ENCODE assay signal across 25 cellular contexts in the genomic region with DNA sequence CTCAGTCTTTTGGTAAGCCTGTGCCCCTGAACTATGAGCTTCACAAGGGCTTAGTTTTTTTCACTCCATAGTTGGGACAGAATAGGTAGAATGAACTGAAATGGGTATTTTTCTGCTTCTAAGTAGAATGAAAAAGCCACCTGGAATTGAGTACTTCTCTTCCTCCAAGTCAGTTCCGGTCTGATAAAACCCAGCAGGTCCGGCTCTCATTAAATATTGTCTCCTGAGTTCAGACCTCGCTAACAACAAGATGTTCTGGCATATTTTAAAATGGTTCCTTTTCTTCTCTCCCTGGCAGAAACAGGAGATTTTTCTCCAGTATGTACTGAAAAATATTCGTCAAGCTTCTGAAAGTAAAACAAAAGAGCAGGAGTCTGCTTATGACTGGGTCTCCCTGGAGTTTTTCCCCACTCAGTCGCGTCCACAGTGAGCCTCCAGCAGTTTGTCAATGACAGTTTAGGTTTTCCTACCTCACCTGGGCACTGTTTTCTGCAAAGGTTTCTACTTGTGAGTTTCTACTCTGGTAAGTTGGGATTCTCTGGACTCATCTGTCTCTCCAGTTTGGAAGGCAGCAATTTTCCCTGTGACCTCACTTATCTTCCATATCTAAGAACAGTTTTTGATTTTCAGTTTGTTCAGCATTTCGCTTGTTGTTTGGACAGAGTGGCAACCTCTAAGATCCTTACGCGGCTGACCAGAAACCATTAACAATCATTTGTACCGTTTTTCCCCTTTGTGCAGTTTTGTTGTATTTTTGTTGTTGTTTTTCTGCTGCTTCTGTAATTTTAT.
DNase-seq lines count a peak whose midpoint lies in the region; ATAC-seq, FAIRE-seq and TF ChIP-seq lines count a peak whose summit lies in the region.
"Had no signal": no experiment of that assay in that cellular context is flagged by ENCODE, and none has a peak within 500 bp of the region (broad histone marks: within the 10 kb centered on the region; RNA-seq: fewer than 3 reads in every experiment).

No MANE protein-coding gene starts in this region.

- no peak for TF ChIP-seq RAD21 in SK-N-SH (IDR thresholded peaks at IDR 0.05; ENCODE audit: low read length)

- H3K4me3 ChIP-seq in SK-N-SH (ENCODE audit: low read depth in 2 of 2, low read length in 1 of 2) = 0 out of 4 replicates have a peak overlapping the region, but pooled peaks of 1 of the 2 experiments have one; percentile 13
- H3K4me3 ChIP-seq in hepatocyte = no peak overlapping the region
- no peak overlapping the region for H3K4me3 ChIP-seq in thyroid gland (replicated peaks in 1 of 3)

- no peak for FAIRE-seq in GM12892 (lab: Jason Lieb, UNC)
- FAIRE-seq: GM12891, GM18507 had no signal

- H3K4me1 ChIP-seq in SK-N-SH (ENCODE audit: control insufficient read depth in 1 of 2, insufficient read depth in 2 of 2, low read depth in 1 of 2, low read length in 1 of 2) = peaks cover 0 to 14% of the 10 kb centered on the region in 2 experiments; a peak in 1 of 4 replicates
- H3K4me1 ChIP-seq in hepatocyte (ENCODE audit: insufficient read depth) = peaks cover 5% of the 10 kb centered on the region
- peaks cover 4 to 10% of the 10 kb centered on the region in 2 donors for H3K4me1 ChIP-seq in thyroid gland

- H2AFZ ChIP-seq in SK-N-SH (ENCODE audit: low read depth) = peak overlapping the region; percentile 52
- peak overlapping the region; percentile 59 for H2AFZ ChIP-seq in hepatocyte

- TF ChIP-seq EP300 in SK-N-SH (IDR thresholded peaks at IDR 0.05; ENCODE audit: borderline replicate concordance in 1 of 2, low read depth in 1 of 2, low read length in 1 of 2) = no peak

- intact Hi-C loops in thyroid gland (cut with DNase I) = no loop called here

- no peaks in the 10 kb centered on the region for H3F3A ChIP-seq in SK-N-SH (replicated peaks; ENCODE audit: insufficient read depth)

- H3K9me2 ChIP-seq in SK-N-SH (no peaks in the 10 kb centered on the region), hepatocyte (replicated peaks; ENCODE audit: insufficient read depth) (no peaks in the 10 kb centered on the region)

- no peak overlapping the region for H3K27ac ChIP-seq in SK-N-SH (ENCODE audit: low read depth in 2 of 2, low read length in 1 of 2)
- H3K27ac ChIP-seq in hepatocyte = peak overlapping the region; percentile 77
- peak overlapping the region; percentile 61 to 75 (median 69) for H3K27ac ChIP-seq in thyroid gland

- H3K27me3 ChIP-seq in SK-N-SH (ENCODE audit: insufficient read depth) (no peaks in the 10 kb centered on the region), hepatocyte (no peaks in the 10 kb centered on the region), thyroid gland (no peaks in the 10 kb centered on the region)

- H4K20me1 ChIP-seq in SK-N-SH (ENCODE audit: insufficient read depth) (no peaks in the 10 kb centered on the region), hepatocyte (ENCODE audit: insufficient read depth, poor library complexity, severe bottlenecking) (no peaks in the 10 kb centered on the region)

- no peak for TF ChIP-seq POLR2A in thyroid gland (IDR thresholded peaks at IDR 0.05)
- TF ChIP-seq POLR2A in GM12892 (IDR thresholded peaks at IDR 0.05; ENCODE audit: low read depth, low read length) = no peak

- 72% methylated on average over 10 of the region's 10 CpGs for WGBS in SK-N-SH (ENCODE audit: low lambda C conversion rate)
- WGBS in hepatocyte (ENCODE audit: low lambda C conversion rate, missing lambda C conversion rate) = 77% methylated on average over 10 of the region's 10 CpGs
- WGBS in thyroid gland, 2 donors = 28 to 37% methylated on average over 10 of the region's 10 CpGs

- CTCF ChIA-PET in SK-N-SH (lab: Yijun Ruan, JAX) = interaction anchor here (0.7 kb wide), 1 partner anchor 186 kb away, joined by 3 read pairs; no protein-coding TSS in a partner anchor

- H3K9ac ChIP-seq in SK-N-SH = peak overlapping the region; percentile 23; the same call in 1 of the 2 replicates

- TF ChIP-seq CTCF in SK-N-SH (IDR thresholded peaks at IDR 0.05) (no peak), hepatocyte (IDR thresholded peaks at IDR 0.05; ENCODE audit: poor library complexity) (no peak), thyroid gland (IDR thresholded peaks at IDR 0.05) (no peak), GM20000 (IDR thresholded peaks at IDR 0.05; ENCODE audit: extremely low read depth, missing control alignments) (no peak)

- ATAC-seq in SK-N-SH treated with all-trans-retinoic acid at 6 μM for 48 hours = no peak
- ATAC-seq: Panc1 had no signal

- H3K4me2 ChIP-seq in SK-N-SH = peak overlapping the region; percentile 47; the same call in 1 of the 2 replicates
- H3K4me2 ChIP-seq in hepatocyte = peak overlapping the region; percentile 57

- POLR2A ChIA-PET in SK-N-SH (lab: Yijun Ruan, JAX) = no interaction called here

- peaks cover 0 to 4% of the 10 kb centered on the region in 2 experiments for H3K36me3 ChIP-seq in SK-N-SH (replicated peaks in 1 of 2; ENCODE audit: control insufficient read depth in 1 of 2, insufficient read depth in 2 of 2, low read length in 1 of 2)
- H3K36me3 ChIP-seq in hepatocyte (replicated peaks; ENCODE audit: insufficient read depth, low read depth) = no peaks in the 10 kb centered on the region
- no peaks in the 10 kb centered on the region for H3K36me3 ChIP-seq in thyroid gland

- H3K9me3 ChIP-seq in SK-N-SH (no peaks in the 10 kb centered on the region), hepatocyte (ENCODE audit: low read depth) (no peaks in the 10 kb centered on the region), thyroid gland (no peaks in the 10 kb centered on the region)

- DNase-seq in SK-N-SH (no peak), NCI-H69 (lab: John Stamatoyannopoulos, UW) (peak; percentile 4), hepatocyte (ENCODE audit: low spot score) (peak; percentile 7), thyroid gland (peak; percentile 9 to 10), SHP77 (lab: John Stamatoyannopoulos, UW) (no peak), GM20000 (ENCODE audit: low spot score) (no peak), GM12892 (ENCODE audit: insufficient read length) (no peak)
- DNase-seq: 8988T; AML-193; C1 segment of cervical spinal cord; Calu3; CD8-positive, alpha-beta memory T cell; DMS153; H7; KBM-7; NCI-H1092 treated with DMSO at 0.1 percent for 48 hours; NCI-H1436 treated with DMSO at 0.1 percent for 48 hours; NCI-H2029 treated with DMSO at 0.1 percent for 48 hours; NCI-H2171; NCI-H345; NCI-H524 treated with DMSO at 0.1 percent for 48 hours had no signal

- H3K79me2 ChIP-seq in SK-N-SH (ENCODE audit: insufficient read depth) (no peaks in the 10 kb centered on the region), hepatocyte (no peaks in the 10 kb centered on the region)

TF ChIP-seq in SK-N-SH, 30 proteins besides CTCF, POLR2A, EP300 and RAD21:
- TF ChIP-seq, protein P1, sequence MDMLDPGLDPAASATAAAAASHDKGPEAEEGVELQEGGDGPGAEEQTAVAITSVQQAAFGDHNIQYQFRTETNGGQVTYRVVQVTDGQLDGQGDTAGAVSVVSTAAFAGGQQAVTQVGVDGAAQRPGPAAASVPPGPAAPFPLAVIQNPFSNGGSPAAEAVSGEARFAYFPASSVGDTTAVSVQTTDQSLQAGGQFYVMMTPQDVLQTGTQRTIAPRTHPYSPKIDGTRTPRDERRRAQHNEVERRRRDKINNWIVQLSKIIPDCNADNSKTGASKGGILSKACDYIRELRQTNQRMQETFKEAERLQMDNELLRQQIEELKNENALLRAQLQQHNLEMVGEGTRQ (IDR thresholded peaks at IDR 0.05; ENCODE audit: borderline replicate concordance, low read depth, low read length) = no peak
- no peak for TF ChIP-seq FOXJ3 (CRISPR knock-in tag; IDR thresholded peaks at IDR 0.05)
- TF ChIP-seq, protein P2, sequence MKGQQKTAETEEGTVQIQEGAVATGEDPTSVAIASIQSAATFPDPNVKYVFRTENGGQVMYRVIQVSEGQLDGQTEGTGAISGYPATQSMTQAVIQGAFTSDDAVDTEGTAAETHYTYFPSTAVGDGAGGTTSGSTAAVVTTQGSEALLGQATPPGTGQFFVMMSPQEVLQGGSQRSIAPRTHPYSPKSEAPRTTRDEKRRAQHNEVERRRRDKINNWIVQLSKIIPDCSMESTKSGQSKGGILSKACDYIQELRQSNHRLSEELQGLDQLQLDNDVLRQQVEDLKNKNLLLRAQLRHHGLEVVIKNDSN (IDR thresholded peaks at IDR 0.05; ENCODE audit: borderline replicate concordance, low read depth) = no peak
- TF ChIP-seq ELF1 (IDR thresholded peaks at IDR 0.05) = no peak

TF ChIP-seq in SK-N-SH treated with all-trans-retinoic acid at 6 μM for 48 hours, 23 proteins besides CTCF, POLR2A, EP300 and RAD21 (continues in another document):
- TF ChIP-seq ZC3H10 (CRISPR knock-in tag; IDR thresholded peaks at IDR 0.05) (no peak), ZNF70 (CRISPR knock-in tag; IDR thresholded peaks at IDR 0.05) (no peak)
- TF ChIP-seq, protein P3, sequence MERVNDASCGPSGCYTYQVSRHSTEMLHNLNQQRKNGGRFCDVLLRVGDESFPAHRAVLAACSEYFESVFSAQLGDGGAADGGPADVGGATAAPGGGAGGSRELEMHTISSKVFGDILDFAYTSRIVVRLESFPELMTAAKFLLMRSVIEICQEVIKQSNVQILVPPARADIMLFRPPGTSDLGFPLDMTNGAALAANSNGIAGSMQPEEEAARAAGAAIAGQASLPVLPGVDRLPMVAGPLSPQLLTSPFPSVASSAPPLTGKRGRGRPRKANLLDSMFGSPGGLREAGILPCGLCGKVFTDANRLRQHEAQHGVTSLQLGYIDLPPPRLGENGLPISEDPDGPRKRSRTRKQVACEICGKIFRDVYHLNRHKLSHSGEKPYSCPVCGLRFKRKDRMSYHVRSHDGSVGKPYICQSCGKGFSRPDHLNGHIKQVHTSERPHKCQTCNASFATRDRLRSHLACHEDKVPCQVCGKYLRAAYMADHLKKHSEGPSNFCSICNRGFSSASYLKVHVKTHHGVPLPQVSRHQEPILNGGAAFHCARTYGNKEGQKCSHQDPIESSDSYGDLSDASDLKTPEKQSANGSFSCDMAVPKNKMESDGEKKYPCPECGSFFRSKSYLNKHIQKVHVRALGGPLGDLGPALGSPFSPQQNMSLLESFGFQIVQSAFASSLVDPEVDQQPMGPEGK (CRISPR knock-in tag; IDR thresholded peaks at IDR 0.05; ENCODE audit: borderline replicate concordance) = no peak

Comparison
In these comparisons a context has a peak if more than half of its experiments do, and no peak if none do; other contexts are left out.
1. DNase-seq: peak in NCI-H69 (single experiment), hepatocyte (single experiment) and thyroid gland (2 of 2); none in SK-N-SH (single experiment), SHP77 (0 of 2), GM20000 (single experiment) and GM12892 (single experiment).
2. H3K27ac ChIP-seq: peak in hepatocyte (single experiment) and thyroid gland (3 of 3); none in SK-N-SH (0 of 2).